ENCODE assay signal across 21 cellular contexts in genomic region chr15:29776859-29777258, GRCh38. TPM values are rescaled to one million over a fixed set of nuclear protein-coding genes. Genes with fewer than 3 reads are reported as not detected.
"Had no signal": no experiment of that assay in that cellular context is flagged by ENCODE, and none has a peak within 500 bp of the region (broad histone marks: within the 10 kb centered on the region; RNA-seq: fewer than 3 reads in every experiment).

No MANE protein-coding gene starts in this region.

- H3K4me3 ChIP-seq: colonic mucosa, heart left ventricle, lung, neural progenitor cell, spleen, thoracic aorta, upper lobe of left lung had no signal

- ATAC-seq: activated T-cell treated with anti-CD3 and anti-CD28 coated beads, Interleukin-2, amount 50 U/mL, for 72 hours; heart left ventricle; left colon; naive thymus-derived CD4-positive, alpha-beta T cell; T-helper 17 cell had no signal

- H2AFZ ChIP-seq: neural progenitor cell had no signal

- H3K27ac ChIP-seq: colonic mucosa, heart left ventricle, neural progenitor cell, spleen, thoracic aorta, upper lobe of left lung had no signal

- H3K27ac Mint-ChIP-seq: activated CD4-positive, alpha-beta memory T cell treated with anti-CD3 and anti-CD28 coated beads for 36 hours; activated naive CD4-positive, alpha-beta T cell treated with anti-CD3 and anti-CD28 coated beads for 36 hours; activated naive CD8-positive, alpha-beta T cell treated with anti-CD3 and anti-CD28 coated beads, Interleukin-2, amount 10 ng/mL, durations not matched to agents 7 days and 5 days; activated T-cell treated with anti-CD3 and anti-CD28 coated beads, Interleukin-2, amount 50 U/mL, for 72 hours; naive thymus-derived CD4-positive, alpha-beta T cell; neural progenitor cell; T-helper 17 cell had no signal

- H3K36me3 ChIP-seq: colonic mucosa, spleen, thoracic aorta, upper lobe of left lung had no signal

- H3K4me2 ChIP-seq: neural progenitor cell had no signal

- H3K36me3 Mint-ChIP-seq: activated CD4-positive, alpha-beta memory T cell treated with anti-CD3 and anti-CD28 coated beads for 36 hours; activated naive CD8-positive, alpha-beta T cell treated with anti-CD3 and anti-CD28 coated beads, Interleukin-2, amount 10 ng/mL, durations not matched to agents 7 days and 5 days; naive thymus-derived CD4-positive, alpha-beta T cell had no signal

- H3K9me3 ChIP-seq: colonic mucosa, thoracic aorta, upper lobe of left lung had no signal

- DNase-seq: activated CD4-positive, alpha-beta memory T cell treated with anti-CD3 and anti-CD28 coated beads for 36 hours; activated CD4-positive, alpha-beta T cell treated with anti-CD3 and anti-CD28 coated beads for 48 hours; activated effector memory CD4-positive, alpha-beta T cell treated with Interleukin-2 at 50 U/mL for 16 hours; activated naive CD4-positive, alpha-beta T cell treated with anti-CD3 and anti-CD28 coated beads for 36 hours; activated naive CD8-positive, alpha-beta T cell treated with anti-CD3 and anti-CD28 coated beads, Interleukin-2, amount 10 ng/mL, durations not matched to agents 7 days and 5 days; activated T-cell treated with anti-CD3 and anti-CD28 coated beads, Interleukin-2, amount 50 U/mL, for 72 hours; amniotic stem cell; colonic mucosa; heart left ventricle; left colon; naive thymus-derived CD4-positive, alpha-beta T cell; posterior cingulate gyrus; retina; spleen; stimulated activated CD4-positive, alpha-beta T cell treated with anti-CD3 and anti-CD28 coated beads, Interleukin-4, amount 100 ng/mL, for 24 hours; stimulated activated naive CD4-positive, alpha-beta T cell treated with Interleukin-2 at 50 U/mL for 16 hours; T-helper 17 cell had no signal

- H3K27me3 ChIP-seq: colonic mucosa, heart left ventricle, neural progenitor cell, upper lobe of left lung had no signal

- H3K9me3 Mint-ChIP-seq: activated CD4-positive, alpha-beta memory T cell treated with anti-CD3 and anti-CD28 coated beads for 36 hours; activated naive CD4-positive, alpha-beta T cell treated with anti-CD3 and anti-CD28 coated beads for 36 hours; activated naive CD8-positive, alpha-beta T cell treated with anti-CD3 and anti-CD28 coated beads, Interleukin-2, amount 10 ng/mL, durations not matched to agents 7 days and 5 days had no signal

- H3K4me1 Mint-ChIP-seq: activated naive CD8-positive, alpha-beta T cell treated with anti-CD3 and anti-CD28 coated beads, Interleukin-2, amount 10 ng/mL, durations not matched to agents 7 days and 5 days; naive thymus-derived CD4-positive, alpha-beta T cell; neural progenitor cell; T-helper 17 cell had no signal

- H3K4me1 ChIP-seq: colonic mucosa, spleen had no signal

- H3K4me3 Mint-ChIP-seq: activated CD4-positive, alpha-beta memory T cell treated with anti-CD3 and anti-CD28 coated beads for 36 hours; activated naive CD4-positive, alpha-beta T cell treated with anti-CD3 and anti-CD28 coated beads for 36 hours; activated naive CD8-positive, alpha-beta T cell treated with anti-CD3 and anti-CD28 coated beads, Interleukin-2, amount 10 ng/mL, durations not matched to agents 7 days and 5 days; activated T-cell treated with anti-CD3 and anti-CD28 coated beads, Interleukin-2, amount 50 U/mL, for 72 hours; naive thymus-derived CD4-positive, alpha-beta T cell; neural progenitor cell; T-helper 17 cell had no signal

RNA-seq across cellular contexts. Expression of gene TJP1, which starts 45.4 kb away (rescaled TPM):
- total RNA-seq: activated CD4-positive, alpha-beta memory T cell treated with anti-CD3 and anti-CD28 coated beads for 36 hours; activated naive CD4-positive, alpha-beta T cell treated with anti-CD3 and anti-CD28 coated beads for 36 hours; activated naive CD8-positive, alpha-beta T cell treated with anti-CD3 and anti-CD28 coated beads, Interleukin-2, amount 10 ng/mL, durations not matched to agents 7 days and 5 days; naive thymus-derived CD4-positive, alpha-beta T cell had no signal
- polyA plus RNA-seq: naive thymus-derived CD4-positive, alpha-beta T cell had no signal
